19 cellular contexts compared by ENCODE assay signal in genomic region chr17:15378243-15378642, GRCh38. TPM values are rescaled to one million over a fixed set of nuclear protein-coding genes. Genes with fewer than 3 reads are reported as not detected.
DNase-seq lines count a peak whose midpoint lies in the region; ATAC-seq and TF ChIP-seq lines count a peak whose summit lies in the region.
"Had no signal": no experiment of that assay in that cellular context is flagged by ENCODE, and none has a peak within 500 bp of the region (broad histone marks: within the 10 kb centered on the region; RNA-seq: fewer than 3 reads in every experiment).

No MANE protein-coding gene starts in this region.

- no peak overlapping the region for H3K9ac ChIP-seq in IMR-90 (ENCODE audit: low read depth, low read length)
- no peak overlapping the region for H3K9ac ChIP-seq in skeletal muscle satellite cell (ENCODE audit: low read depth, low read length)

- no peak overlapping the region for H3K4me3 Mint-ChIP-seq in nephron
- H3K4me3 Mint-ChIP-seq in activated CD4-positive, alpha-beta T cell treated with anti-CD3 and anti-CD28 coated beads for 36 hours: no peak overlapping the region
- H3K4me3 Mint-ChIP-seq: CD14-positive monocyte had no signal

- H3K14ac ChIP-seq in IMR-90 (replicated peaks; ENCODE audit: low read depth, low read length): no peak overlapping the region

- ATAC-seq in IMR-90 (ENCODE audit: low read depth) (no peak), HG02981 (IDR thresholded peaks at IDR 0.05; ENCODE audit: unreplicated experiment) (no peak)
- no peak for ATAC-seq in activated CD4-positive, alpha-beta T cell treated with anti-CD3 and anti-CD28 coated beads for 36 hours

- peaks cover 3% of the 10 kb centered on the region for H3K36me3 Mint-ChIP-seq in nephron (ENCODE audit: low read depth)
- no peaks in the 10 kb centered on the region for H3K36me3 Mint-ChIP-seq in activated CD4-positive, alpha-beta T cell treated with anti-CD3 and anti-CD28 coated beads for 36 hours (ENCODE audit: low read depth)
- H3K36me3 Mint-ChIP-seq: CD14-positive monocyte had no signal

- no peak overlapping the region for H4K5ac ChIP-seq in IMR-90 (ENCODE audit: low read depth, low read length)

- no peak for DNase-seq in IMR-90
- DNase-seq in dorsolateral prefrontal cortex: no peak
- no peak for DNase-seq in NCI-H446 treated with DMSO at 0.1 percent for 48 hours (lab: John Stamatoyannopoulos, UW)
- DNase-seq in activated CD4-positive, alpha-beta T cell treated with anti-CD3 and anti-CD28 coated beads for 36 hours: no peak
- DNase-seq: COR-L47, Karpas-422, NCI-H1105 treated with DMSO at 0.1 percent for 48 hours, NCI-H1694 treated with DMSO at 0.1 percent for 48 hours, NCI-H345, NCI-H526 treated with DMSO at 0.1 percent for 48 hours, SHP77 treated with DMSO at 0.1 percent for 48 hours had no signal

- CTCF ChIA-PET in IMR-90 (lab: Yijun Ruan, JAX): interaction anchor here (1.0 to 1.4 kb wide), 2 partner anchors 116 to 125 kb away, joined by 3 to 4 read pairs; no protein-coding TSS in a partner anchor
- CTCF ChIA-PET in activated CD4-positive, alpha-beta T cell treated with anti-CD3 and anti-CD28 coated beads for 36 hours (lab: Charles Lee): interaction anchor here (0.8 kb wide), 1 partner anchor 146 kb away, joined by 3 read pairs; no protein-coding TSS in a partner anchor

- H4K8ac ChIP-seq in IMR-90 (ENCODE audit: low read depth in 2 of 2, low read length in 2 of 2): no peak overlapping the region

- H3K23ac ChIP-seq in IMR-90 (ENCODE audit: low read depth, low read length): no peak overlapping the region

- H3K4ac ChIP-seq in IMR-90 (ENCODE audit: low read depth, low read length): no peak overlapping the region

- H3K4me1 ChIP-seq in IMR-90 (ENCODE audit: control insufficient read depth, insufficient read depth, low read length) (peaks cover 5% of the 10 kb centered on the region), skeletal muscle satellite cell (ENCODE audit: control insufficient read depth, insufficient read depth, low read length) (peaks cover 18% of the 10 kb centered on the region)

- TF ChIP-seq POLR2A in IMR-90 (IDR thresholded peaks at IDR 0.05; ENCODE audit: low read depth, low read length): no peak

- dilution Hi-C loops in IMR-90 (cut with HindIII; ENCODE audit: low sequenced_read_pairs, unreplicated experiment): no loop called here

- no TSS peak for BruUV-seq in IMR-90 (replicated peaks; lab: Mats Ljungman, UMichigan)

- no peak for TF ChIP-seq CTCF in IMR-90 (conservative IDR thresholded peaks at IDR 0.05; ENCODE audit: low read depth, low read length)
- TF ChIP-seq CTCF in dorsolateral prefrontal cortex (IDR thresholded peaks at IDR 0.05 in 54 of 56, conservative IDR thresholded peaks at IDR 0.05 in 2 of 56; ENCODE audit: low read depth in 1 of 56, partially characterized antibody in 56 of 56): no peak
- TF ChIP-seq CTCF in nephron (IDR thresholded peaks at IDR 0.05; ENCODE audit: unreplicated experiment in 3 of 3): no peak

- H4K91ac ChIP-seq in IMR-90 (ENCODE audit: insufficient read depth, low read depth, low read length): no peak overlapping the region

- peak overlapping the region; percentile 67 for H2BK20ac ChIP-seq in IMR-90 (ENCODE audit: low read depth, low read length)

- no peak overlapping the region for H2BK15ac ChIP-seq in IMR-90 (ENCODE audit: low read depth, low read length)

- no peaks in the 10 kb centered on the region for H3K9me3 ChIP-seq in IMR-90 (ENCODE audit: control insufficient read depth, insufficient read depth, low read length)
- no peaks in the 10 kb centered on the region for H3K9me3 ChIP-seq in skeletal muscle satellite cell (replicated peaks; ENCODE audit: low read length)

- intact Hi-C loops in IMR-90 (cut with micrococcal nuclease): no loop called here
- intact Hi-C loops in dorsolateral prefrontal cortex (cut with DNase I): loop anchor here (5.0 kb wide), 2 partner anchors 64 to 116 kb away; no protein-coding TSS in a partner anchor
- intact Hi-C loops in activated CD4-positive, alpha-beta T cell treated with anti-CD3 and anti-CD28 coated beads for 36 hours (cut with DNase I, micrococcal nuclease): no loop called here

- H3K79me1 ChIP-seq in IMR-90 (ENCODE audit: low read depth in 1 of 2, low read length in 2 of 2): no peaks in the 10 kb centered on the region

- no peak overlapping the region for H2AK9ac ChIP-seq in IMR-90 (replicated peaks; ENCODE audit: low read depth, low read length, poor library complexity)

- H3K36me3 ChIP-seq in IMR-90 (ENCODE audit: control insufficient read depth, insufficient read depth, low read length) (no peaks in the 10 kb centered on the region), skeletal muscle satellite cell (ENCODE audit: insufficient read depth, low read length) (no peaks in the 10 kb centered on the region)

- no peak overlapping the region for H2BK120ac ChIP-seq in IMR-90 (ENCODE audit: low read depth, low read length)

- peak overlapping the region; percentile 88 to 89 (median 89) for H3K27ac Mint-ChIP-seq in nephron
- no peak overlapping the region for H3K27ac Mint-ChIP-seq in activated CD4-positive, alpha-beta T cell treated with anti-CD3 and anti-CD28 coated beads for 36 hours
- H3K27ac Mint-ChIP-seq: CD14-positive monocyte had no signal

- no peak overlapping the region for H2BK5ac ChIP-seq in IMR-90 (ENCODE audit: low read depth, low read length, poor library complexity, severe bottlenecking)

- H3K27me3 ChIP-seq in IMR-90 (ENCODE audit: control insufficient read depth, insufficient read depth, low read length): peaks cover 3% of the 10 kb centered on the region; the same call in 1 of the 2 replicates
- no peaks in the 10 kb centered on the region for H3K27me3 ChIP-seq in dorsolateral prefrontal cortex
- no peaks in the 10 kb centered on the region for H3K27me3 ChIP-seq in skeletal muscle satellite cell (ENCODE audit: control insufficient read depth, insufficient read depth, low read length)

- no peak overlapping the region for H3K18ac ChIP-seq in IMR-90 (ENCODE audit: low read depth, low read length)

- peaks cover 2% of the 10 kb centered on the region; the same call in 1 of the 2 replicates for H3K9me1 ChIP-seq in IMR-90 (ENCODE audit: insufficient read depth, low read length)

- no peak for TF ChIP-seq RAD21 in IMR-90 (IDR thresholded peaks at IDR 0.05; ENCODE audit: low read length)

- H3K9me3 Mint-ChIP-seq in nephron: peaks cover 2% of the 10 kb centered on the region
- no peaks in the 10 kb centered on the region for H3K9me3 Mint-ChIP-seq in activated CD4-positive, alpha-beta T cell treated with anti-CD3 and anti-CD28 coated beads for 36 hours (ENCODE audit: low read depth)

- H3K4me2 ChIP-seq in IMR-90 (ENCODE audit: low read depth, low read length): no peak overlapping the region
- H3K4me2 ChIP-seq in skeletal muscle satellite cell (ENCODE audit: low read length): peak overlapping the region; percentile 78

- H2AFZ ChIP-seq in IMR-90 (replicated peaks; ENCODE audit: low read length, poor library complexity): no peak overlapping the region

- H3K56ac ChIP-seq in IMR-90 (ENCODE audit: extremely low read depth, insufficient read depth, low read length): no peak overlapping the region

- H3K4me3 ChIP-seq in IMR-90 (ENCODE audit: insufficient read depth, low read depth, low read length): no peak overlapping the region
- H3K4me3 ChIP-seq in dorsolateral prefrontal cortex: peak overlapping the region in 1 of 59 donors; percentile 33
- no peak overlapping the region for H3K4me3 ChIP-seq in skeletal muscle satellite cell (ENCODE audit: low read length)

- H3K4me1 Mint-ChIP-seq in nephron: peaks cover 19% of the 10 kb centered on the region
- H3K4me1 Mint-ChIP-seq in activated CD4-positive, alpha-beta T cell treated with anti-CD3 and anti-CD28 coated beads for 36 hours: no peaks in the 10 kb centered on the region
- H3K4me1 Mint-ChIP-seq: CD14-positive monocyte had no signal

- no peaks in the 10 kb centered on the region for H3K27me3 Mint-ChIP-seq in nephron (ENCODE audit: low read depth)
- peaks cover 10% of the 10 kb centered on the region for H3K27me3 Mint-ChIP-seq in activated CD4-positive, alpha-beta T cell treated with anti-CD3 and anti-CD28 coated beads for 36 hours

- in situ Hi-C loops in IMR-90 (cut with MboI; ENCODE audit: low sequenced_read_pairs): no loop called here

- H4K20me1 ChIP-seq in IMR-90 (ENCODE audit: insufficient read depth, low read length): no peaks in the 10 kb centered on the region

- WGBS in IMR-90 (ENCODE audit: extremely low coverage in 2 of 2, insufficient read length in 1 of 2), 2 experiments: no CpG with 5 or more reads among the region's 4 CpGs

- no peak overlapping the region for H2AK5ac ChIP-seq in IMR-90 (ENCODE audit: low read depth, low read length)

- POLR2A ChIA-PET in IMR-90 (lab: Charles Lee; ENCODE audit: unreplicated experiment): interaction anchor here (0.5 kb wide), 1 partner anchor 610 kb away, joined by 4 read pairs; no protein-coding TSS in a partner anchor
- POLR2A ChIA-PET in activated CD4-positive, alpha-beta T cell treated with anti-CD3 and anti-CD28 coated beads for 36 hours (lab: Charles Lee): no interaction called here

- H3K27ac ChIP-seq in IMR-90 (ENCODE audit: insufficient read depth, low read length): no peak overlapping the region
- H3K27ac ChIP-seq in dorsolateral prefrontal cortex: peak overlapping the region in 42 of 59 donors; percentile 24 to 93 (median 86)

TF ChIP-seq in IMR-90, 13 proteins besides CTCF, POLR2A, EP300 and RAD21:
- TF ChIP-seq SMC3 (IDR thresholded peaks at IDR 0.05; ENCODE audit: low read depth, low read length) (no peak), MXI1 (IDR thresholded peaks at IDR 0.05; ENCODE audit: borderline replicate concordance, low read depth, low read length) (no peak), USF2 (IDR thresholded peaks at IDR 0.05; ENCODE audit: low read depth, low read length) (no peak), BHLHE40 (IDR thresholded peaks at IDR 0.05; ENCODE audit: low read depth, low read length) (no peak), NFE2L2 (IDR thresholded peaks at IDR 0.05; ENCODE audit: low read depth, low read length) (no peak)

RNA-seq across cellular contexts. Expression of gene TEKT3, which starts 36.8 kb away (rescaled TPM):
- total RNA-seq in IMR-90 (2012; rRNA removed) (not detected in 2 replicates), dorsolateral prefrontal cortex (1 to 10 TPM in 112 of 120 experiments, under 1 TPM in 4, not detected in 4; 0.44 to 7.4 (median 2.7) TPM)
- 0.15 and 0.59 TPM in 2 replicates for polyA plus RNA-seq in IMR-90 (2012; rRNA removed)
- 0.20 and 0.47 TPM in 2 replicates for polyA plus RNA-seq in IMR-90 (2012; cell fraction: cytosol; rRNA removed)
- 0.96 and 1.4 TPM in 2 replicates for polyA plus RNA-seq in IMR-90 (2012; cell fraction: nucleus; rRNA removed; ENCODE audit: low replicate concordance)
- not detected in 2 replicates for total RNA-seq in skeletal muscle satellite cell (2012; rRNA removed)
- total RNA-seq in activated CD4-positive, alpha-beta T cell treated with anti-CD3 and anti-CD28 coated beads for 36 hours: not detected
- total RNA-seq: A673, H4, OCI-LY7, RPMI7951 had no signal
- polyA plus RNA-seq: CD14-positive monocyte had no signal

Comparison
In these comparisons a context has a peak if more than half of its experiments do, and no peak if none do; other contexts are left out.
1. intact Hi-C loops: an anchor here in dorsolateral prefrontal cortex (5.0 kb wide); none called in IMR-90 and activated CD4-positive, alpha-beta T cell treated with anti-CD3 and anti-CD28 coated beads for 36 hours.